Comparison of ENCODE assay signal across 9 cellular contexts in genomic region chr2:46461716-46462171, GRCh38. TPM values are rescaled to one million over a fixed set of nuclear protein-coding genes. Genes with fewer than 3 reads are reported as not detected.
DNase-seq lines count a peak whose midpoint lies in the region; ATAC-seq and TF ChIP-seq lines count a peak whose summit lies in the region.
"Had no signal": no experiment of that assay in that cellular context is flagged by ENCODE, and none has a peak within 500 bp of the region (broad histone marks: within the 10 kb centered on the region; RNA-seq: fewer than 3 reads in every experiment).

No MANE protein-coding gene starts in this region.

- no peak for ATAC-seq in CD4-positive, alpha-beta T cell (ENCODE audit: poor library complexity)
- ATAC-seq in GM21737 (IDR thresholded peaks at IDR 0.05; ENCODE audit: unreplicated experiment), result peak; percentile 43
- no peak for ATAC-seq in GM21717 (IDR thresholded peaks at IDR 0.05; ENCODE audit: unreplicated experiment)

- peak; percentile 58 for TF ChIP-seq CTCF in CD4-positive, alpha-beta T cell (IDR thresholded peaks at IDR 0.05)
- peak in 1 of 2 donors; percentile 8 for TF ChIP-seq CTCF in right atrium auricular region (IDR thresholded peaks at IDR 0.05)

- H3K4me3 Mint-ChIP-seq in CD4-positive, alpha-beta T cell, result no peak overlapping the region

- H3K9me3 ChIP-seq in CD4-positive, alpha-beta T cell (ENCODE audit: control insufficient read depth, low read length), result no peaks in the 10 kb centered on the region
- no peaks in the 10 kb centered on the region for H3K9me3 ChIP-seq in right atrium auricular region
- H3K9me3 ChIP-seq: ovary had no signal

- H3K27ac ChIP-seq in CD4-positive, alpha-beta T cell (ENCODE audit: low read depth, low read length), result no peak overlapping the region
- peak overlapping the region; percentile 31 to 75 for H3K27ac ChIP-seq in right atrium auricular region

- CTCF ChIA-PET in CD4-positive, alpha-beta T cell (lab: Charles Lee), result interaction anchor here (1.0 to 1.3 kb wide), 3 partner anchors 141 to 468 kb away, joined by 3 to 6 read pairs (median 5); no protein-coding TSS in a partner anchor

- H3K9me3 Mint-ChIP-seq in CD4-positive, alpha-beta T cell, result no peaks in the 10 kb centered on the region

- intact Hi-C loops in CD4-positive, alpha-beta T cell (cut with DNase I, micrococcal nuclease), result loop anchor here (1.0 to 2.0 kb wide), 6 partner anchors 95 to 468 kb away; no protein-coding TSS in a partner anchor

- H3K36me3 ChIP-seq in right atrium auricular region, result no peaks in the 10 kb centered on the region
- H3K36me3 ChIP-seq: ovary had no signal

- H3K27me3 Mint-ChIP-seq in CD4-positive, alpha-beta T cell, result peaks cover under 1% of the 10 kb centered on the region

- POLR2A ChIA-PET in CD4-positive, alpha-beta T cell (lab: Charles Lee), result interaction anchor here (1.3 kb wide), 1 partner anchor 468 kb away, joined by 3 read pairs; no protein-coding TSS in a partner anchor

- H3K4me1 Mint-ChIP-seq in CD4-positive, alpha-beta T cell (ENCODE audit: low read depth), result peaks cover 10% of the 10 kb centered on the region

- no peaks in the 10 kb centered on the region for H3K36me3 Mint-ChIP-seq in CD4-positive, alpha-beta T cell (ENCODE audit: low read depth)

- no peak overlapping the region for H3K27ac Mint-ChIP-seq in CD4-positive, alpha-beta T cell

- H3K4me1 ChIP-seq in right atrium auricular region, result peaks cover 0 to 34% of the 10 kb centered on the region in 2 donors

- no peak for DNase-seq in CD4-positive, alpha-beta T cell
- DNase-seq in NOMO-1 treated with DMSO at 0.1 percent for 48 hours (lab: John Stamatoyannopoulos, UW; ENCODE audit: unreplicated experiment) (peak; percentile 98), right atrium auricular region (ENCODE audit: low spot score) (no peak), NCI-H2227 (lab: John Stamatoyannopoulos, UW; ENCODE audit: unreplicated experiment) (no peak), COLO829 (ENCODE audit: low spot score) (no peak)
- DNase-seq in activated CD4-positive, alpha-beta T cell treated with anti-CD3 and anti-CD28 coated beads for 4 hours, result no peak

- H3K27me3 ChIP-seq in CD4-positive, alpha-beta T cell (ENCODE audit: control insufficient read depth, insufficient read depth, low read length), result no peaks in the 10 kb centered on the region
- no peaks in the 10 kb centered on the region for H3K27me3 ChIP-seq in right atrium auricular region
- H3K27me3 ChIP-seq: ovary had no signal

- no peak overlapping the region for H3K4me3 ChIP-seq in right atrium auricular region
- H3K4me3 ChIP-seq: ovary had no signal

RNA-seq across cellular contexts. Expression of gene TMEM247, which starts 17.6 kb away (rescaled TPM):
- not detected for total RNA-seq in CD4-positive, alpha-beta T cell
- total RNA-seq in right atrium auricular region, result not detected
- total RNA-seq: ovary had no signal
